15 cellular contexts compared by ENCODE assay signal in the genomic region with DNA sequence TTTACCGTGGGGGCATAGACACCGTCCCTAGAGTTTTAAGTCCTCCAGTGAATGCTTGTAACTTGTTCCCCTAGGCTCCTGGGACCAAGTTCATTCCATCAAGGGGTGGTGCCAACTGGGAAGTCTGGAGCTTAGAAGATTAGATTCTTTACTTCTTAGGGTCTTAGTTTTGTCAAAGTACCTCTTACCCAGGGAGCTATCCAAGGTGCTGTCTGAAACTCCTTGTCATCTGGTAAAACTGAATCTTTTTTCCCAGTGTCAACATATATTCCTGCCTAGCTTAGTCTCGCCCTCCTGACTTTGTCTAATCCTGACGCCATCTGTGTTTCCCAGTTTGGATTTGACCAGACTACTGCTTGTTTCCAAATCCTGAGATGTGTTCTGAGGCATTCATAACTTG.
DNase-seq lines count a peak whose midpoint lies in the region; ATAC-seq and TF ChIP-seq lines count a peak whose summit lies in the region.
"Had no signal": no experiment of that assay in that cellular context is flagged by ENCODE, and none has a peak within 500 bp of the region (broad histone marks: within the 10 kb centered on the region; RNA-seq: fewer than 3 reads in every experiment).

No MANE protein-coding gene starts in this region.

- in situ Hi-C loops in GM13977 (cut with MboI; ENCODE audit: low pct_unique_long_range_greater_than_20kb, low sequenced_read_pairs, unreplicated experiment): no loop called here

- no peak overlapping the region for H3K4me3 ChIP-seq in cardiac fibroblast (replicated peaks in 1 of 2; ENCODE audit: low read depth in 2 of 2, low read length in 2 of 2)
- H3K4me3 ChIP-seq in muscle layer of colon (ENCODE audit: low read depth in 1 of 2, low read length in 2 of 2): no peak overlapping the region
- H3K4me3 ChIP-seq: smooth muscle cell, vagina had no signal

- ATAC-seq in GM19463 (IDR thresholded peaks at IDR 0.05; ENCODE audit: unreplicated experiment): no peak
- ATAC-seq: activated naive CD4-positive, alpha-beta T cell treated with anti-CD3 and anti-CD28 coated beads, Interleukin-2, amount 50 U/mL, for 72 hours had no signal

- DNase-seq in ELF-1 (ENCODE audit: low read depth, low spot score) (peak; percentile 10), NCI-H524 treated with DMSO at 0.1 percent for 48 hours (lab: John Stamatoyannopoulos, UW) (peak; percentile 77), cardiac fibroblast (ENCODE audit: low read depth in 2 of 2) (peak; percentile 55 to 58), head of caudate nucleus (no peak), GM13977 (ENCODE audit: low spot score) (no peak), kidney glomerular epithelial cell (lab: John Stamatoyannopoulos, UW) (no peak)
- DNase-seq: effector memory CD4-positive, alpha-beta T cell; NCI-H1417; NK-92 treated with Interleukin-12 subunit alpha and Interleukin-12 subunit beta, amount 100 ng/mL, for 24 hours had no signal

- no peaks in the 10 kb centered on the region for H3K9me3 ChIP-seq in muscle layer of colon (ENCODE audit: low read length)
- H3K9me3 ChIP-seq: Caco-2, vagina had no signal

- H3K9ac ChIP-seq in muscle layer of colon (ENCODE audit: low read length): no peak overlapping the region

- H3K27ac ChIP-seq in muscle layer of colon (ENCODE audit: low read depth, low read length): peak overlapping the region; percentile 65
- H3K27ac ChIP-seq: vagina had no signal

- H3K27me3 ChIP-seq in muscle layer of colon (ENCODE audit: control insufficient read depth in 1 of 2, insufficient read depth in 2 of 2, low read length in 2 of 2): no peaks in the 10 kb centered on the region
- H3K27me3 ChIP-seq: vagina had no signal

- no peak for TF ChIP-seq CTCF in cardiac fibroblast (IDR thresholded peaks at IDR 0.05; ENCODE audit: low read depth, low read length)
- no peak for TF ChIP-seq CTCF in GM13977 (IDR thresholded peaks at IDR 0.05; ENCODE audit: extremely low read depth, insufficient read depth, missing control alignments)

- peaks cover 85% of the 10 kb centered on the region for H3K4me1 ChIP-seq in muscle layer of colon (ENCODE audit: insufficient read depth, low read length)
- H3K4me1 ChIP-seq: Caco-2 had no signal

- no peaks in the 10 kb centered on the region for H3K36me3 ChIP-seq in muscle layer of colon (ENCODE audit: insufficient read depth, low read length)
- H3K36me3 ChIP-seq: vagina had no signal

- intact Hi-C loops in head of caudate nucleus (cut with DNase I): no loop called here

Comparison
In these comparisons a context has a peak if more than half of its experiments do, and no peak if none do; other contexts are left out.
1. DNase-seq: peak in ELF-1 (single experiment), NCI-H524 treated with DMSO at 0.1 percent for 48 hours (single experiment) and cardiac fibroblast (2 of 2); none in head of caudate nucleus (0 of 42), GM13977 (single experiment) and kidney glomerular epithelial cell (single experiment).